In genomic region chrX:1387141-1387776, GRCh38 we compare ENCODE assay signal across 16 cellular contexts. TPM values are rescaled to one million over a fixed set of nuclear protein-coding genes. Genes with fewer than 3 reads are reported as not detected.
A peak's percentile ranks its signal among the peaks of the same experiment; 100 is the strongest.
DNase-seq lines count a peak whose midpoint lies in the region; ATAC-seq and TF ChIP-seq lines count a peak whose summit lies in the region.
"Had no signal": no experiment of that assay in that cellular context is flagged by ENCODE, and none has a peak within 500 bp of the region (broad histone marks: within the 10 kb centered on the region; RNA-seq: fewer than 3 reads in every experiment).

No MANE protein-coding gene starts in this region.

- CTCF ChIA-PET in WTC11 (lab: Charles Lee): no interaction called here
- CTCF ChIA-PET in mammary epithelial cell (lab: Charles Lee; ENCODE audit: low non-redundant PET): no interaction called here

- no peaks in the 10 kb centered on the region for H3K27me3 Mint-ChIP-seq in WTC11 (ENCODE audit: low read depth)
- H3K27me3 Mint-ChIP-seq in stimulated activated memory B cell treated with anti-CD40 and anti-IgM and Interleukin-4, amounts not matched to agents 10 μg/mL and 1 μg/mL and 100 μg/mL, for 72 hours: no peaks in the 10 kb centered on the region
- H3K27me3 Mint-ChIP-seq: brain, memory B cell had no signal

- no peaks in the 10 kb centered on the region for H3K9me3 Mint-ChIP-seq in WTC11
- no peaks in the 10 kb centered on the region for H3K9me3 Mint-ChIP-seq in stimulated activated memory B cell treated with anti-CD40 and anti-IgM and Interleukin-4, amounts not matched to agents 10 μg/mL and 1 μg/mL and 100 μg/mL, for 72 hours
- H3K9me3 Mint-ChIP-seq: brain, memory B cell had no signal

- H4K20me1 ChIP-seq in mammary epithelial cell (ENCODE audit: insufficient read depth, low read length): peaks cover 16% of the 10 kb centered on the region

- H3K4me1 ChIP-seq in mammary epithelial cell (ENCODE audit: insufficient read depth, low read length): peaks cover 15% of the 10 kb centered on the region

- intact Hi-C loops in mammary epithelial cell (cut with micrococcal nuclease): no loop called here

- TF ChIP-seq POLR2A in GM18505 (IDR thresholded peaks at IDR 0.05; ENCODE audit: borderline replicate concordance, extremely low read depth, insufficient read depth, insufficient read length): no peak

- no peak overlapping the region for H3K9ac ChIP-seq in mammary epithelial cell (ENCODE audit: insufficient read depth, low read length)

- no peak for TF ChIP-seq CTCF in WTC11 (IDR thresholded peaks at IDR 0.05)
- TF ChIP-seq CTCF in mammary epithelial cell (conservative IDR thresholded peaks at IDR 0.05 in 1 of 2, IDR thresholded peaks at IDR 0.05 in 1 of 2; ENCODE audit: extremely low read depth in 1 of 2, insufficient read depth in 1 of 2, low read depth in 1 of 2, low read length in 2 of 2): no peak

- WGBS in mammary epithelial cell (ENCODE audit: low coverage, missing lambda C conversion rate): 98% methylated on average over 26 of the region's 43 CpGs

- H2AFZ ChIP-seq in mammary epithelial cell (ENCODE audit: low read depth, low read length): no peak overlapping the region

- no peak overlapping the region for H3K4me3 Mint-ChIP-seq in WTC11
- no peak overlapping the region for H3K4me3 Mint-ChIP-seq in stimulated activated memory B cell treated with anti-CD40 and anti-IgM and Interleukin-4, amounts not matched to agents 10 μg/mL and 1 μg/mL and 100 μg/mL, for 72 hours
- H3K4me3 Mint-ChIP-seq: memory B cell had no signal

- BruUV-seq in mammary epithelial cell (replicated peaks; lab: Mats Ljungman, UMichigan): no TSS peak

- ATAC-seq in WTC11 (no peak), GM18505 (IDR thresholded peaks at IDR 0.05; ENCODE audit: unreplicated experiment) (no peak)
- no peak for ATAC-seq in stimulated activated memory B cell treated with anti-CD40 and anti-IgM and Interleukin-4, amounts not matched to agents 10 μg/mL and 1 μg/mL and 100 μg/mL, for 72 hours

- H3K4me1 Mint-ChIP-seq in WTC11: peaks cover 30% of the 10 kb centered on the region
- H3K4me1 Mint-ChIP-seq in stimulated activated memory B cell treated with anti-CD40 and anti-IgM and Interleukin-4, amounts not matched to agents 10 μg/mL and 1 μg/mL and 100 μg/mL, for 72 hours: peaks cover 37% of the 10 kb centered on the region

- peak overlapping the region; percentile 91; the same call in 1 of the 2 replicates for H3K27ac Mint-ChIP-seq in WTC11
- H3K27ac Mint-ChIP-seq in stimulated activated memory B cell treated with anti-CD40 and anti-IgM and Interleukin-4, amounts not matched to agents 10 μg/mL and 1 μg/mL and 100 μg/mL, for 72 hours: peak overlapping the region; percentile 22
- H3K27ac Mint-ChIP-seq: memory B cell had no signal

- no peaks in the 10 kb centered on the region for H3K27me3 ChIP-seq in mammary epithelial cell (ENCODE audit: insufficient read depth, low read length)

- peak; percentile 15 for DNase-seq in activated naive CD4-positive, alpha-beta T cell treated with anti-CD3 and anti-CD28 coated beads, Interleukin-2, amount 50 U/mL, for 16 hours
- DNase-seq in activated naive CD4-positive, alpha-beta T cell treated with Interleukin-2 at 50 U/mL for 16 hours: no peak
- DNase-seq in WTC11 (ENCODE audit: low spot score) (peak; percentile 7), islet precursor cell (peak; percentile 55), mammary epithelial cell (no peak), NCI-H1092 (lab: John Stamatoyannopoulos, UW) (no peak)
- DNase-seq: effector memory CD4-positive, alpha-beta T cell; NCI-H1436; NCI-H345 had no signal

- in situ Hi-C loops in mammary epithelial cell (cut with MboI; ENCODE audit: low sequenced_read_pairs in 2 of 2): no loop called here

- no peak overlapping the region for H3K4me3 ChIP-seq in mammary epithelial cell (replicated peaks in 1 of 3; ENCODE audit: insufficient read depth in 1 of 3, low read depth in 2 of 3, low read length in 3 of 3)
- H3K4me3 ChIP-seq: HAP-1, skin epidermis had no signal

- peaks cover 73% of the 10 kb centered on the region for H3K36me3 Mint-ChIP-seq in WTC11
- H3K36me3 Mint-ChIP-seq in stimulated activated memory B cell treated with anti-CD40 and anti-IgM and Interleukin-4, amounts not matched to agents 10 μg/mL and 1 μg/mL and 100 μg/mL, for 72 hours: peaks cover 74% of the 10 kb centered on the region

- dilution Hi-C loops in mammary epithelial cell (cut with HindIII; ENCODE audit: low sequenced_read_pairs): no loop called here

- peaks cover 68% of the 10 kb centered on the region for H3K79me2 ChIP-seq in mammary epithelial cell (ENCODE audit: insufficient read depth, low read length)

- H3K9me3 ChIP-seq in mammary epithelial cell (replicated peaks; ENCODE audit: insufficient read depth, low read length): no peaks in the 10 kb centered on the region
- H3K9me3 ChIP-seq: HAP-1 had no signal

- POLR2A ChIA-PET in WTC11 (lab: Charles Lee): no interaction called here

- H3K36me3 ChIP-seq in mammary epithelial cell (ENCODE audit: insufficient read depth, low read length): peaks cover 48% of the 10 kb centered on the region

- H3K4me2 ChIP-seq in mammary epithelial cell (ENCODE audit: insufficient read depth, low read depth, low read length): no peak overlapping the region

- H3K27ac ChIP-seq in mammary epithelial cell (ENCODE audit: insufficient read depth, low read depth, low read length): no peak overlapping the region
- H3K27ac ChIP-seq: skin epidermis had no signal

TF ChIP-seq in WTC11, 78 proteins besides CTCF, POLR2A, EP300 and RAD21 (continues in another document):
- no peak for TF ChIP-seq PRRX2 (CRISPR knock-in tag; IDR thresholded peaks at IDR 0.05)
- no peak for TF ChIP-seq TEAD1 (CRISPR knock-in tag; IDR thresholded peaks at IDR 0.05)
- TF ChIP-seq MAX (CRISPR knock-in tag; IDR thresholded peaks at IDR 0.05): no peak
- TF ChIP-seq RORB (CRISPR knock-in tag; IDR thresholded peaks at IDR 0.05): no peak
- TF ChIP-seq, protein P1, sequence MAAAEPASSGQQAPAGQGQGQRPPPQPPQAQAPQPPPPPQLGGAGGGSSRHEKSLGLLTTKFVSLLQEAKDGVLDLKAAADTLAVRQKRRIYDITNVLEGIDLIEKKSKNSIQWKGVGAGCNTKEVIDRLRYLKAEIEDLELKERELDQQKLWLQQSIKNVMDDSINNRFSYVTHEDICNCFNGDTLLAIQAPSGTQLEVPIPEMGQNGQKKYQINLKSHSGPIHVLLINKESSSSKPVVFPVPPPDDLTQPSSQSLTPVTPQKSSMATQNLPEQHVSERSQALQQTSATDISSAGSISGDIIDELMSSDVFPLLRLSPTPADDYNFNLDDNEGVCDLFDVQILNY (CRISPR knock-in tag; IDR thresholded peaks at IDR 0.05): no peak
- no peak for TF ChIP-seq SMAD4 (CRISPR knock-in tag; IDR thresholded peaks at IDR 0.05)
- no peak for TF ChIP-seq TEAD4 (CRISPR knock-in tag; IDR thresholded peaks at IDR 0.05)
- TF ChIP-seq, protein P2, sequence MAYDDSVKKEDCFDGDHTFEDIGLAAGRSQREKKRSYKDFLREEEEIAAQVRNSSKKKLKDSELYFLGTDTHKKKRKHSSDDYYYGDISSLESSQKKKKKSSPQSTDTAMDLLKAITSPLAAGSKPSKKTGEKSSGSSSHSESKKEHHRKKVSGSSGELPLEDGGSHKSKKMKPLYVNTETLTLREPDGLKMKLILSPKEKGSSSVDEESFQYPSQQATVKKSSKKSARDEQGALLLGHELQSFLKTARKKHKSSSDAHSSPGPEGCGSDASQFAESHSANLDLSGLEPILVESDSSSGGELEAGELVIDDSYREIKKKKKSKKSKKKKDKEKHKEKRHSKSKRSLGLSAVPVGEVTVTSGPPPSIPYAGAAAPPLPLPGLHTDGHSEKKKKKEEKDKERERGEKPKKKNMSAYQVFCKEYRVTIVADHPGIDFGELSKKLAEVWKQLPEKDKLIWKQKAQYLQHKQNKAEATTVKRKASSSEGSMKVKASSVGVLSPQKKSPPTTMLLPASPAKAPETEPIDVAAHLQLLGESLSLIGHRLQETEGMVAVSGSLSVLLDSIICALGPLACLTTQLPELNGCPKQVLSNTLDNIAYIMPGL (CRISPR knock-in tag; IDR thresholded peaks at IDR 0.05): no peak
- no peak for TF ChIP-seq ZNF138 (CRISPR knock-in tag; conservative IDR thresholded peaks at IDR 0.05)
- no peak for TF ChIP-seq E2F4 (CRISPR knock-in tag; IDR thresholded peaks at IDR 0.05; ENCODE audit: borderline replicate concordance, low read depth)

RNA-seq across cellular contexts. Expression of gene SLC25A6, which starts 4.7 kb away (rescaled TPM):
- 627 to 722 TPM (median 720 TPM) in 3 replicates for total RNA-seq in WTC11 (2021)
- 100 to 1,000 TPM; 215 to 270 TPM for total RNA-seq in mammary epithelial cell
- polyA plus RNA-seq in mammary epithelial cell: 386 TPM
- 83.2 TPM for polyA minus RNA-seq in mammary epithelial cell

RNA-seq across cellular contexts. Expression of gene IL3RA, which starts 50.7 kb away (rescaled TPM):
- total RNA-seq in WTC11 (2021) (0.26 to 0.48 TPM in 2 of 3 replicates, not detected in the other), mammary epithelial cell (not detected)
- polyA plus RNA-seq in mammary epithelial cell: not detected
- polyA minus RNA-seq in mammary epithelial cell: not detected
- total RNA-seq: fibroblast of villous mesenchyme had no signal

Comparison
In these comparisons a context has a peak if more than half of its experiments do, and no peak if none do; other contexts are left out.
1. DNase-seq: peak in activated naive CD4-positive, alpha-beta T cell treated with anti-CD3 and anti-CD28 coated beads, Interleukin-2, amount 50 U/mL, for 16 hours (single experiment), WTC11 (single experiment) and islet precursor cell (single experiment); none in activated naive CD4-positive, alpha-beta T cell treated with Interleukin-2 at 50 U/mL for 16 hours (single experiment), mammary epithelial cell (single experiment) and NCI-H1092 (single experiment).